In genomic region chr5:137888489-137888874, GRCh38 we compare ENCODE assay signal across 9 cellular contexts. TPM values are rescaled to one million over a fixed set of nuclear protein-coding genes. Genes with fewer than 3 reads are reported as not detected.
A peak's percentile ranks its signal among the peaks of the same experiment; 100 is the strongest.
DNase-seq lines count a peak whose midpoint lies in the region; ATAC-seq, FAIRE-seq and TF ChIP-seq lines count a peak whose summit lies in the region.
"Had no signal": no experiment of that assay in that cellular context is flagged by ENCODE, and none has a peak within 500 bp of the region (broad histone marks: within the 10 kb centered on the region; RNA-seq: fewer than 3 reads in every experiment).

No MANE protein-coding gene starts in this region.

- H3K9me3 ChIP-seq in kidney (ENCODE audit: control insufficient read depth in 1 of 2, low read length in 2 of 2), result no peaks in the 10 kb centered on the region
- no peaks in the 10 kb centered on the region for H3K9me3 ChIP-seq in suprapubic skin

- no peak for FAIRE-seq in kidney (lab: Jason Lieb, UNC)

- no peaks in the 10 kb centered on the region for H3K9me3 Mint-ChIP-seq in activated T-helper 17 cell treated with anti-CD3 and anti-CD28 coated beads, Interleukin-2, amount 50 U/mL, for 72 hours

- peak overlapping the region; percentile 57 to 72 for H3K9ac ChIP-seq in kidney (ENCODE audit: low read length in 2 of 2)

- ATAC-seq in activated T-helper 17 cell treated with anti-CD3 and anti-CD28 coated beads, Interleukin-2, amount 50 U/mL, for 72 hours (replicated peaks), result no peak

- TF ChIP-seq CTCF in kidney (IDR thresholded peaks at IDR 0.05; ENCODE audit: borderline replicate concordance, extremely low read depth, insufficient read depth), result no peak
- no peak for TF ChIP-seq CTCF in suprapubic skin (IDR thresholded peaks at IDR 0.05)

- no peak for TF ChIP-seq EP300 in suprapubic skin (IDR thresholded peaks at IDR 0.05)

- H3K4me3 Mint-ChIP-seq in activated T-helper 17 cell treated with anti-CD3 and anti-CD28 coated beads, Interleukin-2, amount 50 U/mL, for 72 hours, result peak overlapping the region; percentile 91

- H3K27ac Mint-ChIP-seq in activated T-helper 17 cell treated with anti-CD3 and anti-CD28 coated beads, Interleukin-2, amount 50 U/mL, for 72 hours, result peak overlapping the region; percentile 95

- peak overlapping the region; percentile 77 to 88 for H3K27ac ChIP-seq in kidney (ENCODE audit: low read depth in 2 of 2, low read length in 2 of 2)
- H3K27ac ChIP-seq in suprapubic skin, result peak overlapping the region; percentile 80

- no peaks in the 10 kb centered on the region for H3K27me3 Mint-ChIP-seq in activated T-helper 17 cell treated with anti-CD3 and anti-CD28 coated beads, Interleukin-2, amount 50 U/mL, for 72 hours

- DNase-seq in NCI-H1092 treated with DMSO at 0.1 percent for 48 hours (lab: John Stamatoyannopoulos, UW) (peak; percentile 33), NCI-H1092 (lab: John Stamatoyannopoulos, UW) (no peak), kidney (no peak), suprapubic skin (ENCODE audit: low spot score in 2 of 2) (no peak), SW 1271 (lab: John Stamatoyannopoulos, UW) (no peak)
- DNase-seq in stimulated activated naive CD4-positive, alpha-beta T cell treated with Interleukin-2 at 50 U/mL for 16 hours (lab: John Stamatoyannopoulos, UW), result no peak
- DNase-seq in stimulated activated CD4-positive, alpha-beta T cell treated with anti-CD3 and anti-CD28 coated beads, Interleukin-4, amount 100 ng/mL, for 1 hour, result no peak
- DNase-seq: 8988T had no signal

- no peaks in the 10 kb centered on the region for H3K36me3 Mint-ChIP-seq in activated T-helper 17 cell treated with anti-CD3 and anti-CD28 coated beads, Interleukin-2, amount 50 U/mL, for 72 hours (ENCODE audit: low read depth)

- H3K4me1 Mint-ChIP-seq in activated T-helper 17 cell treated with anti-CD3 and anti-CD28 coated beads, Interleukin-2, amount 50 U/mL, for 72 hours, result peaks cover 10% of the 10 kb centered on the region

- no peaks in the 10 kb centered on the region for H3K27me3 ChIP-seq in suprapubic skin

- H3K4me3 ChIP-seq in kidney (ENCODE audit: low read length in 2 of 2) (peak overlapping the region; percentile 32 to 81), suprapubic skin (peak overlapping the region; percentile 50)

- 47% methylated on average over 6 of the region's 6 CpGs for WGBS in suprapubic skin

- H3K36me3 ChIP-seq in kidney (ENCODE audit: control insufficient read depth in 1 of 2, insufficient read depth in 2 of 2, low read length in 2 of 2) (no peaks in the 10 kb centered on the region), suprapubic skin (no peaks in the 10 kb centered on the region)

- intact Hi-C loops in kidney (cut with DNase I), result no loop called here

- H3K4me1 ChIP-seq in kidney (ENCODE audit: control insufficient read depth in 1 of 2, insufficient read depth in 1 of 2, low read depth in 1 of 2, low read length in 2 of 2), result peaks cover 0 to 2% of the 10 kb centered on the region in 2 donors
- peaks cover 12% of the 10 kb centered on the region for H3K4me1 ChIP-seq in suprapubic skin

- no peak for TF ChIP-seq POLR2A in suprapubic skin (IDR thresholded peaks at IDR 0.05)

RNA-seq across cellular contexts. Expression of gene PKD2L2, which starts 0.8 kb away (rescaled TPM):
- under 1 TPM in 1 of 2 donors, not detected in 1; 0.30 TPM for total RNA-seq in activated T-helper 17 cell treated with anti-CD3 and anti-CD28 coated beads, Interleukin-2, amount 50 U/mL, for 72 hours
- not detected for total RNA-seq in kidney
- polyA plus RNA-seq in kidney (ENCODE audit: insufficient read depth, low read depth, low replicate concordance), result not detected
- total RNA-seq in suprapubic skin, result not detected

RNA-seq across cellular contexts. Expression of gene MYOT, which starts 20.8 kb away (rescaled TPM):
- total RNA-seq in activated T-helper 17 cell treated with anti-CD3 and anti-CD28 coated beads, Interleukin-2, amount 50 U/mL, for 72 hours, result not detected
- total RNA-seq in kidney, result 0.94 TPM
- polyA plus RNA-seq in kidney (ENCODE audit: insufficient read depth, low read depth, low replicate concordance), result 2.3 TPM
- total RNA-seq in suprapubic skin, result 1 to 10 TPM in 1 of 4 donors, not detected in 3; 1.8 TPM
